8 cellular contexts compared by ENCODE assay signal in genomic region chr2:174248187-174248997, GRCh38. TPM values are rescaled to one million over a fixed set of nuclear protein-coding genes. Genes with fewer than 3 reads are reported as not detected.
DNase-seq lines count a peak whose midpoint lies in the region; ATAC-seq, FAIRE-seq and TF ChIP-seq lines count a peak whose summit lies in the region.

TSS of gene OLA1 (minus strand) at chr2:174248532. CDS start at chr2:174246815, 1,717 bp downstream.

- TF ChIP-seq CTCF in D721Med (IDR thresholded peaks at IDR 0.05; ENCODE audit: insufficient read depth, missing control alignments) (no peak), OCI-LY1 (IDR thresholded peaks at IDR 0.05; ENCODE audit: low read length) (no peak)

- H2AFZ ChIP-seq in OCI-LY1 (ENCODE audit: low read length): peak within 1 kb of the TSS; percentile 71

- ATAC-seq in GM21526 (IDR thresholded peaks at IDR 0.05; ENCODE audit: low FRiP score, unreplicated experiment): peak; percentile 94

- H3K36me3 ChIP-seq in OCI-LY1 (ENCODE audit: insufficient read depth, low read length) (peaks cover 26% of the 10 kb centered on the region), mesodermal cell (ENCODE audit: control insufficient read depth, insufficient read depth, low read length) (peaks cover 31% of the 10 kb centered on the region)

- no peaks in the 10 kb centered on the region for H4K20me1 ChIP-seq in OCI-LY1 (ENCODE audit: insufficient read depth, low read length)

- peak within 1 kb of the TSS; percentile 88 for H3K4me3 ChIP-seq in OCI-LY1 (ENCODE audit: low read depth, low read length, poor library complexity, severe bottlenecking)
- peak within 1 kb of the TSS; percentile 77 for H3K4me3 ChIP-seq in mesodermal cell (ENCODE audit: extremely low read depth, insufficient read depth, low read length, poor library complexity, severe bottlenecking)

- no peaks in the 10 kb centered on the region for H3F3A ChIP-seq in OCI-LY1 (ENCODE audit: insufficient read depth, low read length)

- H3K9me3 ChIP-seq in OCI-LY1 (ENCODE audit: low read length): no peaks in the 10 kb centered on the region
- H3K9me3 ChIP-seq in mesodermal cell (ENCODE audit: control insufficient read depth, low read length): no peaks in the 10 kb centered on the region

- H3K27ac ChIP-seq in OCI-LY1 (ENCODE audit: low read depth, low read length, poor library complexity, severe bottlenecking) (peak within 1 kb of the TSS; percentile 5), mesodermal cell (ENCODE audit: low read depth, low read length, severe bottlenecking) (peak within 1 kb of the TSS; percentile 77)

- H3K9ac ChIP-seq in OCI-LY1 (ENCODE audit: low read length): peak within 1 kb of the TSS; percentile 92

- WGBS in mesodermal cell (ENCODE audit: insufficient coverage in 2 of 2), 2 experiments: 0 to 2% methylated on average over 44 to 51 of the region's 85 CpGs

- in situ Hi-C loops in endometrial microvascular endothelial cells (cut with HindIII; ENCODE audit: inconsistent ontology term, low pct_unique_long_range_greater_than_20kb, low sequenced_read_pairs): no loop called here

- peak; percentile 95 for DNase-seq in D721Med (ENCODE audit: insufficient read length, low spot score)
- DNase-seq in HuH-7 (ENCODE audit: low spot score): peak; percentile 92
- peak; percentile 98 for DNase-seq in activated CD8-positive, alpha-beta memory T cell treated with anti-CD3 and anti-CD28 coated beads, Interleukin-2, amount 50 U/mL, for 4 hours
- peak; percentile 92 for DNase-seq in stimulated activated CD8-positive, alpha-beta memory T cell treated with anti-CD3 and anti-CD28 coated beads, Interleukin-15, amount 100 ng/mL, for 24 hours (ENCODE audit: low read depth)

- H3K4me1 ChIP-seq in OCI-LY1 (ENCODE audit: insufficient read depth, low read length, severe bottlenecking) (peaks cover 30% of the 10 kb centered on the region), mesodermal cell (ENCODE audit: control insufficient read depth, insufficient read depth, low read length, poor library complexity, severe bottlenecking) (no peaks in the 10 kb centered on the region)

- FAIRE-seq in D721Med (lab: Jason Lieb, UNC): no peak

- peak within 1 kb of the TSS; percentile 83 for H3K4me2 ChIP-seq in OCI-LY1 (ENCODE audit: low read length)

- H3K79me2 ChIP-seq in OCI-LY1 (ENCODE audit: insufficient read depth, low read length): peaks cover 42% of the 10 kb centered on the region

- no peaks in the 10 kb centered on the region for H3K9me2 ChIP-seq in OCI-LY1 (ENCODE audit: low read depth, low read length)

- H3K27me3 ChIP-seq in OCI-LY1 (ENCODE audit: insufficient read depth, low read length): no peaks in the 10 kb centered on the region

RNA-seq across cellular contexts. Expression of gene OLA1, which starts in this region (rescaled TPM):
- 155 TPM for total RNA-seq in endometrial microvascular endothelial cells (ENCODE audit: inconsistent ontology term)
- polyA plus RNA-seq in mesodermal cell (2013, experiment 1 of 2): 102 TPM
- 122 TPM for polyA plus RNA-seq in mesodermal cell (2013, experiment 2 of 2)

Comparison
In these comparisons a context has a peak if more than half of its experiments do, and no peak if none do; other contexts are left out.
1. Peak in every context shown above with its lines: DNase-seq, ATAC-seq, H3K4me3 ChIP-seq and H3K27ac ChIP-seq.